1 cellular context compared by ENCODE assay signal in the genomic region with DNA sequence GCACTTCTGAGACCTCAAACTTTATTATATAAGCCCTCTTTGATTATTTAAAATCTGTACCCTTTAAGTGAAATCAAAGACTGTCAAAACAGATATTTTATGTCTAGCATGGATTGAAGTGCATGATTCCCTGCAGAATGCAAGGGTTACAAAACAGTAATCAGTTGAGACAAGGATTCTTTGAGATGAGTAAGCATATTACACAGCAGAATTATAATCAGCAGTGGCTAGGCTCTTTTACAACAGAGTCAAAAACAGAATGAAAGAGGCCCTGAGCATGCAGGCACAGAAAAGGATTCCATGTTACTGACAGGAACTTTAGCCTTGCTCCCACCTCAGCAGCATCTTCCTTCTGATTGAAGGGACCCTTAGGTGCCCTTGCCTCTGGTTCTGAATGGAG.
TF ChIP-seq lines count a peak whose summit lies in the region.

No MANE protein-coding gene starts in this region.

TF ChIP-seq in GM23338, 12 proteins besides CTCF, POLR2A, EP300 and RAD21 (continued from another document):
- TF ChIP-seq, protein P1, sequence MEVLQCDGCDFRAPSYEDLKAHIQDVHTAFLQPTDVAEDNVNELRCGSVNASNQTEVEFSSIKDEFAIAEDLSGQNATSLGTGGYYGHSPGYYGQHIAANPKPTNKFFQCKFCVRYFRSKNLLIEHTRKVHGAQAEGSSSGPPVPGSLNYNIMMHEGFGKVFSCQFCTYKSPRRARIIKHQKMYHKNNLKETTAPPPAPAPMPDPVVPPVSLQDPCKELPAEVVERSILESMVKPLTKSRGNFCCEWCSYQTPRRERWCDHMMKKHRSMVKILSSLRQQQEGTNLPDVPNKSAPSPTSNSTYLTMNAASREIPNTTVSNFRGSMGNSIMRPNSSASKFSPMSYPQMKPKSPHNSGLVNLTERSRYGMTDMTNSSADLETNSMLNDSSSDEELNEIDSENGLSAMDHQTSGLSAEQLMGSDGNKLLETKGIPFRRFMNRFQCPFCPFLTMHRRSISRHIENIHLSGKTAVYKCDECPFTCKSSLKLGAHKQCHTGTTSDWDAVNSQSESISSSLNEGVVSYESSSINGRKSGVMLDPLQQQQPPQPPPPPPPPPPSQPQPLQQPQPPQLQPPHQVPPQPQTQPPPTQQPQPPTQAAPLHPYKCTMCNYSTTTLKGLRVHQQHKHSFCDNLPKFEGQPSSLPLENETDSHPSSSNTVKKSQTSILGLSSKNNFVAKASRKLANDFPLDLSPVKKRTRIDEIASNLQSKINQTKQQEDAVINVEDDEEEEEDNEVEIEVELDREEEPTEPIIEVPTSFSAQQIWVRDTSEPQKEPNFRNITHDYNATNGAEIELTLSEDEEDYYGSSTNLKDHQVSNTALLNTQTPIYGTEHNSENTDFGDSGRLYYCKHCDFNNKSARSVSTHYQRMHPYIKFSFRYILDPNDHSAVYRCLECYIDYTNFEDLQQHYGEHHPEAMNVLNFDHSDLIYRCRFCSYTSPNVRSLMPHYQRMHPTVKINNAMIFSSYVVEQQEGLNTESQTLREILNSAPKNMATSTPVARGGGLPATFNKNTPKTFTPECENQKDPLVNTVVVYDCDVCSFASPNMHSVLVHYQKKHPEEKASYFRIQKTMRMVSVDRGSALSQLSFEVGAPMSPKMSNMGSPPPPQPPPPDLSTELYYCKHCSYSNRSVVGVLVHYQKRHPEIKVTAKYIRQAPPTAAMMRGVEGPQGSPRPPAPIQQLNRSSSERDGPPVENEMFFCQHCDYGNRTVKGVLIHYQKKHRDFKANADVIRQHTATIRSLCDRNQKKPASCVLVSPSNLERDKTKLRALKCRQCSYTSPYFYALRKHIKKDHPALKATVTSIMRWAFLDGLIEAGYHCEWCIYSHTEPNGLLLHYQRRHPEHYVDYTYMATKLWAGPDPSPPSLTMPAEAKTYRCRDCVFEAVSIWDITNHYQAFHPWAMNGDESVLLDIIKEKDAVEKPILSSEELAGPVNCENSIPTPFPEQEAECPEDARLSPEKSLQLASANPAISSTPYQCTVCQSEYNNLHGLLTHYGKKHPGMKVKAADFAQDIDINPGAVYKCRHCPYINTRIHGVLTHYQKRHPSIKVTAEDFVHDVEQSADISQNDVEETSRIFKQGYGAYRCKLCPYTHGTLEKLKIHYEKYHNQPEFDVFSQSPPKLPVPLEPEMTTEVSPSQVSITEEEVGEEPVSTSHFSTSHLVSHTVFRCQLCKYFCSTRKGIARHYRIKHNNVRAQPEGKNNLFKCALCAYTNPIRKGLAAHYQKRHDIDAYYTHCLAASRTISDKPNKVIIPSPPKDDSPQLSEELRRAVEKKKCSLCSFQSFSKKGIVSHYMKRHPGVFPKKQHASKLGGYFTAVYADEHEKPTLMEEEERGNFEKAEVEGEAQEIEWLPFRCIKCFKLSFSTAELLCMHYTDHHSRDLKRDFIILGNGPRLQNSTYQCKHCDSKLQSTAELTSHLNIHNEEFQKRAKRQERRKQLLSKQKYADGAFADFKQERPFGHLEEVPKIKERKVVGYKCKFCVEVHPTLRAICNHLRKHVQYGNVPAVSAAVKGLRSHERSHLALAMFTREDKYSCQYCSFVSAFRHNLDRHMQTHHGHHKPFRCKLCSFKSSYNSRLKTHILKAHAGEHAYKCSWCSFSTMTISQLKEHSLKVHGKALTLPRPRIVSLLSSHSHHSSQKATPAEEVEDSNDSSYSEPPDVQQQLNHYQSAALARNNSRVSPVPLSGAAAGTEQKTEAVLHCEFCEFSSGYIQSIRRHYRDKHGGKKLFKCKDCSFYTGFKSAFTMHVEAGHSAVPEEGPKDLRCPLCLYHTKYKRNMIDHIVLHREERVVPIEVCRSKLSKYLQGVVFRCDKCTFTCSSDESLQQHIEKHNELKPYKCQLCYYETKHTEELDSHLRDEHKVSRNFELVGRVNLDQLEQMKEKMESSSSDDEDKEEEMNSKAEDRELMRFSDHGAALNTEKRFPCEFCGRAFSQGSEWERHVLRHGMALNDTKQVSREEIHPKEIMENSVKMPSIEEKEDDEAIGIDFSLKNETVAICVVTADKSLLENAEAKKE (CRISPR knock-in tag; IDR thresholded peaks at IDR 0.05), result no peak
- TF ChIP-seq, protein P2, sequence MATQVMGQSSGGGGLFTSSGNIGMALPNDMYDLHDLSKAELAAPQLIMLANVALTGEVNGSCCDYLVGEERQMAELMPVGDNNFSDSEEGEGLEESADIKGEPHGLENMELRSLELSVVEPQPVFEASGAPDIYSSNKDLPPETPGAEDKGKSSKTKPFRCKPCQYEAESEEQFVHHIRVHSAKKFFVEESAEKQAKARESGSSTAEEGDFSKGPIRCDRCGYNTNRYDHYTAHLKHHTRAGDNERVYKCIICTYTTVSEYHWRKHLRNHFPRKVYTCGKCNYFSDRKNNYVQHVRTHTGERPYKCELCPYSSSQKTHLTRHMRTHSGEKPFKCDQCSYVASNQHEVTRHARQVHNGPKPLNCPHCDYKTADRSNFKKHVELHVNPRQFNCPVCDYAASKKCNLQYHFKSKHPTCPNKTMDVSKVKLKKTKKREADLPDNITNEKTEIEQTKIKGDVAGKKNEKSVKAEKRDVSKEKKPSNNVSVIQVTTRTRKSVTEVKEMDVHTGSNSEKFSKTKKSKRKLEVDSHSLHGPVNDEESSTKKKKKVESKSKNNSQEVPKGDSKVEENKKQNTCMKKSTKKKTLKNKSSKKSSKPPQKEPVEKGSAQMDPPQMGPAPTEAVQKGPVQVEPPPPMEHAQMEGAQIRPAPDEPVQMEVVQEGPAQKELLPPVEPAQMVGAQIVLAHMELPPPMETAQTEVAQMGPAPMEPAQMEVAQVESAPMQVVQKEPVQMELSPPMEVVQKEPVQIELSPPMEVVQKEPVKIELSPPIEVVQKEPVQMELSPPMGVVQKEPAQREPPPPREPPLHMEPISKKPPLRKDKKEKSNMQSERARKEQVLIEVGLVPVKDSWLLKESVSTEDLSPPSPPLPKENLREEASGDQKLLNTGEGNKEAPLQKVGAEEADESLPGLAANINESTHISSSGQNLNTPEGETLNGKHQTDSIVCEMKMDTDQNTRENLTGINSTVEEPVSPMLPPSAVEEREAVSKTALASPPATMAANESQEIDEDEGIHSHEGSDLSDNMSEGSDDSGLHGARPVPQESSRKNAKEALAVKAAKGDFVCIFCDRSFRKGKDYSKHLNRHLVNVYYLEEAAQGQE (IDR thresholded peaks at IDR 0.05; ENCODE audit: unreplicated experiment), result no peak
